20 cellular contexts compared by ENCODE assay signal in genomic region chr2:9140570-9141378, GRCh38.
DNase-seq lines count a peak whose midpoint lies in the region; ATAC-seq and TF ChIP-seq lines count a peak whose summit lies in the region.
"Had no signal": no experiment of that assay in that cellular context is flagged by ENCODE, and none has a peak within 500 bp of the region (broad histone marks: within the 10 kb centered on the region; RNA-seq: fewer than 3 reads in every experiment).

No MANE protein-coding gene starts in this region.

- H3K27me3 ChIP-seq in A673 (replicated peaks; ENCODE audit: insufficient read depth, low read depth, low read length, poor library complexity) = no peaks in the 10 kb centered on the region
- H3K27me3 ChIP-seq in lower lobe of right lung (ENCODE audit: low read depth) = no peaks in the 10 kb centered on the region
- H3K27me3 ChIP-seq: gastrocnemius medialis, left lung, stomach, upper lobe of right lung had no signal

- DNase-seq in A673 (ENCODE audit: low spot score) (peak; percentile 34), EL (peak; percentile 20), OCI-LY7 (ENCODE audit: low spot score) (peak; percentile 18), iris pigment epithelial cell (ENCODE audit: low read depth) (peak; percentile 39), dedifferentiated amniotic fluid mesenchymal stem cell (ENCODE audit: extremely low spot score) (no peak), lower lobe of right lung (no peak), iPS-NIHi11 (ENCODE audit: low spot score) (no peak)
- DNase-seq: activated CD8-positive, alpha-beta memory T cell treated with anti-CD3 and anti-CD28 coated beads for 24 hours; activated naive CD8-positive, alpha-beta T cell treated with anti-CD3 and anti-CD28 coated beads, Interleukin-2, amount 10 ng/mL, durations not matched to agents 7 days and 5 days; Caco-2; cortex of kidney; gastrocnemius medialis; left lung; NCI-H1694; NCI-H510A; stimulated activated CD4-positive, alpha-beta T cell treated with anti-CD3 and anti-CD28 coated beads, Interleukin-2, amount 100 ng/mL, for 48 hours; stomach; upper lobe of right lung had no signal

- H3K36me3 ChIP-seq in A673 (ENCODE audit: insufficient read depth, low read length, poor library complexity, severe bottlenecking) (no peaks in the 10 kb centered on the region), OCI-LY7 (ENCODE audit: insufficient read depth, low read length) (no peaks in the 10 kb centered on the region), lower lobe of right lung (no peaks in the 10 kb centered on the region)
- H3K36me3 ChIP-seq: gastrocnemius medialis, left lung, stomach, upper lobe of right lung had no signal

- CTCF ChIA-PET in A673 (lab: Charles Lee) = interaction anchor here (0.7 to 2.5 kb wide), 2 partner anchors 230 to 257 kb away, joined by 3 to 28 read pairs; no protein-coding TSS in a partner anchor
- CTCF ChIA-PET in OCI-LY7 (lab: Charles Lee; ENCODE audit: unreplicated experiment) = interaction anchor here (1.4 kb wide), 1 partner anchor 230 kb away, joined by 4 read pairs; no protein-coding TSS in a partner anchor

- H3K4me1 ChIP-seq in A673 (ENCODE audit: insufficient read depth, low read length, poor library complexity, severe bottlenecking) (peaks cover 22% of the 10 kb centered on the region), OCI-LY7 (ENCODE audit: insufficient read depth, low read length, poor library complexity, severe bottlenecking) (peaks cover 5% of the 10 kb centered on the region), lower lobe of right lung (peaks cover 22% of the 10 kb centered on the region)

- BruUV-seq in A673 (replicated peaks; lab: Mats Ljungman, UMichigan) (no TSS peak), OCI-LY7 (replicated peaks; lab: Mats Ljungman, UMichigan) (no TSS peak)

- POLR2A ChIA-PET in A673 (lab: Charles Lee; ENCODE audit: low non-redundant PET) (no interaction called here), OCI-LY7 (lab: Charles Lee) (no interaction called here)

- H3K9me3 ChIP-seq in A673 (ENCODE audit: low read depth, low read length, poor library complexity, severe bottlenecking) (no peaks in the 10 kb centered on the region), OCI-LY7 (ENCODE audit: low read length) (no peaks in the 10 kb centered on the region), lower lobe of right lung (no peaks in the 10 kb centered on the region)
- H3K9me3 ChIP-seq: Caco-2, gastrocnemius medialis, left lung, stomach, upper lobe of right lung had no signal

- H3K27ac ChIP-seq in A673 (ENCODE audit: low read depth, low read length, poor library complexity, severe bottlenecking) = no peak overlapping the region
- no peak overlapping the region for H3K27ac ChIP-seq in OCI-LY7 (ENCODE audit: low read depth, low read length, poor library complexity, severe bottlenecking)
- H3K27ac ChIP-seq in lower lobe of right lung = no peak overlapping the region
- H3K27ac ChIP-seq: gastrocnemius medialis, left lung, stomach, upper lobe of right lung had no signal

- ATAC-seq in GM21786 (IDR thresholded peaks at IDR 0.05; ENCODE audit: unreplicated experiment) (no peak), lower lobe of right lung (no peak)
- ATAC-seq: activated CD4-positive, CD25-positive, alpha-beta regulatory T cell treated with anti-CD3 and anti-CD28 coated beads, Interleukin-2, amount 50 U/mL, for 24 hours; gastrocnemius medialis; left lung; upper lobe of right lung had no signal

- no peak overlapping the region for H3K4me3 ChIP-seq in A673 (ENCODE audit: low read depth, low read length, poor library complexity, severe bottlenecking)
- no peak overlapping the region for H3K4me3 ChIP-seq in OCI-LY7 (ENCODE audit: low read depth, low read length, poor library complexity, severe bottlenecking)
- no peak overlapping the region for H3K4me3 ChIP-seq in lower lobe of right lung
- H3K4me3 ChIP-seq: gastrocnemius medialis, left lung, stomach, upper lobe of right lung had no signal

- no peaks in the 10 kb centered on the region for H3K79me2 ChIP-seq in OCI-LY7 (ENCODE audit: insufficient read depth, low read depth, low read length)

- H3K9me2 ChIP-seq in OCI-LY7 (ENCODE audit: insufficient read depth, low read length) = no peaks in the 10 kb centered on the region

- intact Hi-C loops in A673 (cut with micrococcal nuclease; ENCODE audit: unreplicated experiment) = loop anchor here (5.0 kb wide), 1 partner anchor 282 kb away; the partner anchor contains the start of genes CPSF3 and ITGB1BP1
- intact Hi-C loops in OCI-LY7 (cut with micrococcal nuclease; ENCODE audit: unreplicated experiment) = loop anchor here (5.0 kb wide), 2 partner anchors 268 to 282 kb away; partner anchors contain the start of genes CPSF3 and ITGB1BP1
- intact Hi-C loops in lower lobe of right lung (cut with DNase I) = no loop called here

- H4K20me1 ChIP-seq in OCI-LY7 (ENCODE audit: insufficient read depth, low read length) = no peaks in the 10 kb centered on the region

- TF ChIP-seq CTCF in A673 (conservative IDR thresholded peaks at IDR 0.05; ENCODE audit: low read depth, low read length) (no peak), OCI-LY7 (conservative IDR thresholded peaks at IDR 0.05; ENCODE audit: low read length) (0 out of 2 replicates have a peak, but pooled peaks have one; percentile 12), lower lobe of right lung (IDR thresholded peaks at IDR 0.05) (no peak)

- H3K4me2 ChIP-seq in OCI-LY7 (ENCODE audit: low read length) = no peak overlapping the region

- H2AFZ ChIP-seq in OCI-LY7 (ENCODE audit: low read length) = no peak overlapping the region

Comparison
In these comparisons a context has a peak if more than half of its experiments do, and no peak if none do; other contexts are left out.
1. DNase-seq: peak in A673 (single experiment), EL (single experiment), OCI-LY7 (single experiment) and iris pigment epithelial cell (single experiment); none in dedifferentiated amniotic fluid mesenchymal stem cell (single experiment), lower lobe of right lung (single experiment) and iPS-NIHi11 (single experiment).